ENCODE assay signal across 16 cellular contexts in the genomic region with DNA sequence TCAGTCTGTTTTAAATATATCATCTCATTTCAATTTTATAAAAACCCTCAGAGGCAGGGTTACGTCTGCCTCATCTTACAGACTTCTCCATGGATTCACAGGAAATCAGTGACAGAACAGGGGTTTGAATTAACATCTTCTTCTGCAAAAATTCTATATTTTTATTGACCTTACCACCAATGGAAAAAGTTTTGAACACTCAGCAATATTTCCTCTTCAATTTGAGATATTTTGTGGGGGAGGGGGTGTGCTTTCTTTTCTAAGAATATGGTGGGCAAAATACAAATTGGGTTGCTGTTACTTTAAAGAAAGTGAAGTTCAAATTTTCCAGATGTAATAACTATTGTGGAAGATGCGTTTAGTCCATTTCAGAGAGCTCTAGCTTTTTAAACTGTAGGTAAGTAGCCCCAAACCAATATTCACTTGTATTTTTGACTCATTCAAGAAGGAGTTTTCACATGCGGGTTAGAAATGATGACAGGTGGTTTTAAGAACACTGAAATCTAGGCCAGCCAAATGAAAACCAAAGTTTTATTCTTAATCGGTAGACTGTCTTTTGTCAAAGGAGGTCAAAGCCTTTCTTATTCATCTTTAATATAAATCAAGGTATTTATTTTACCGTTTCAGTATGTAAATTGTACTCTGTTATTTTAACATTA. TPM values are rescaled to one million over a fixed set of nuclear protein-coding genes. Genes with fewer than 3 reads are reported as not detected.
"Had no signal": no experiment of that assay in that cellular context is flagged by ENCODE, and none has a peak within 500 bp of the region (broad histone marks: within the 10 kb centered on the region; RNA-seq: fewer than 3 reads in every experiment).

No MANE protein-coding gene starts in this region.

- H3K4me3 ChIP-seq: ascending aorta, left lung had no signal

- H3K27ac Mint-ChIP-seq: activated naive CD4-positive, alpha-beta T cell treated with anti-CD3 and anti-CD28 coated beads, Interleukin-2, amount 10 ng/mL, durations not matched to agents 7 days and 5 days; activated T-helper 2 cell treated with anti-CD3 and anti-CD28 coated beads, Interferon-gamma antibody, Interleukin-2, Interleukin-4, amounts not matched to agents 10 μg/mL and 5 μg/mL and 100 μg/mL, durations not matched to agents 14 hours and 24 hours and 36 hours; natural killer cell had no signal

- H3K27ac ChIP-seq: left lung had no signal

- H3K36me3 ChIP-seq: ascending aorta, left lung had no signal

- H3K27me3 ChIP-seq: ascending aorta, left lung had no signal

- ATAC-seq: left lung, natural killer cell had no signal

- H3K9me3 ChIP-seq: ascending aorta, left lung had no signal

- FAIRE-seq: colon, endometrium, kidney had no signal

- H3K4me3 Mint-ChIP-seq: activated naive CD4-positive, alpha-beta T cell treated with anti-CD3 and anti-CD28 coated beads, Interleukin-2, amount 10 ng/mL, durations not matched to agents 7 days and 5 days; natural killer cell had no signal

- H3K36me3 Mint-ChIP-seq: activated naive CD4-positive, alpha-beta T cell treated with anti-CD3 and anti-CD28 coated beads, Interleukin-2, amount 10 ng/mL, durations not matched to agents 7 days and 5 days; natural killer cell had no signal

- H3K9me3 Mint-ChIP-seq: activated naive CD4-positive, alpha-beta T cell treated with anti-CD3 and anti-CD28 coated beads, Interleukin-2, amount 10 ng/mL, durations not matched to agents 7 days and 5 days; activated T-helper 2 cell treated with anti-CD3 and anti-CD28 coated beads, Interferon-gamma antibody, Interleukin-2, Interleukin-4, amounts not matched to agents 10 μg/mL and 5 μg/mL and 100 μg/mL, durations not matched to agents 14 hours and 24 hours and 36 hours; natural killer cell had no signal

- DNase-seq: activated naive CD4-positive, alpha-beta T cell treated with anti-CD3 and anti-CD28 coated beads, Interleukin-2, amount 10 ng/mL, durations not matched to agents 7 days and 5 days; activated T-cell treated with anti-CD3 and anti-CD28 coated beads for 4 hours; hypothalamus; kidney; left lung; mammary epithelial cell; natural killer cell; nucleus accumbens; stimulated activated CD4-positive, alpha-beta T cell treated with anti-CD3 and anti-CD28 coated beads, Interleukin-15, amount 100 ng/mL, for 24 hours; stimulated activated CD4-positive, alpha-beta T cell treated with anti-CD3 and anti-CD28 coated beads, Interleukin-4, amount 100 ng/mL, for 1 hour; stimulated activated naive CD4-positive, alpha-beta T cell; trophoblast cell had no signal

- H3K4me1 Mint-ChIP-seq: activated naive CD4-positive, alpha-beta T cell treated with anti-CD3 and anti-CD28 coated beads, Interleukin-2, amount 10 ng/mL, durations not matched to agents 7 days and 5 days; natural killer cell had no signal

RNA-seq across cellular contexts. Expression of gene TGFB2, which starts 17.4 kb away (rescaled TPM):
- total RNA-seq: activated T-helper 2 cell treated with anti-CD3 and anti-CD28 coated beads, Interferon-gamma antibody, Interleukin-2, Interleukin-4, amounts not matched to agents 10 μg/mL and 5 μg/mL and 100 μg/mL, durations not matched to agents 14 hours and 24 hours and 36 hours had no signal
